15 cellular contexts compared by ENCODE assay signal in genomic region chr2:121910139-121910538, GRCh38.
"Had no signal": no experiment of that assay in that cellular context is flagged by ENCODE, and none has a peak within 500 bp of the region (broad histone marks: within the 10 kb centered on the region; RNA-seq: fewer than 3 reads in every experiment).

No MANE protein-coding gene starts in this region.

- H3K36me3 ChIP-seq: gastroesophageal sphincter, ovary, right atrium auricular region had no signal

- H3K4me2 ChIP-seq: smooth muscle cell had no signal

- H3K4me1 ChIP-seq: gastroesophageal sphincter, right atrium auricular region had no signal

- H3K27me3 ChIP-seq: gastroesophageal sphincter, ovary, right atrium auricular region had no signal

- DNase-seq: effector CD4-positive, alpha-beta T cell; endodermal cell; erythroblast; glutamatergic neuron; kidney; mammary epithelial cell; mucosa of descending colon; naive thymus-derived CD8-positive, alpha-beta T cell; ovary; stimulated activated CD4-positive, alpha-beta T cell treated with anti-CD3 and anti-CD28 coated beads, Interleukin-2, amount 100 ng/mL, for 48 hours; stimulated activated naive CD4-positive, alpha-beta T cell treated with Interleukin-2 at 50 U/mL for 16 hours had no signal

- H3K27ac ChIP-seq: coronary artery, gastroesophageal sphincter, ovary, right atrium auricular region had no signal

- H3K4me3 ChIP-seq: coronary artery, gastroesophageal sphincter, mucosa of descending colon, ovary, right atrium auricular region, smooth muscle cell had no signal

- H3K9me3 ChIP-seq: mucosa of descending colon, ovary, right atrium auricular region had no signal

- ATAC-seq: gastroesophageal sphincter; mucosa of descending colon; naive thymus-derived CD8-positive, alpha-beta T cell had no signal
